21 cellular contexts compared by ENCODE assay signal in genomic region chr5:144198386-144198785, GRCh38. TPM values are rescaled to one million over a fixed set of nuclear protein-coding genes. Genes with fewer than 3 reads are reported as not detected.
DNase-seq lines count a peak whose midpoint lies in the region; ATAC-seq, FAIRE-seq and TF ChIP-seq lines count a peak whose summit lies in the region.
"Had no signal": no experiment of that assay in that cellular context is flagged by ENCODE, and none has a peak within 500 bp of the region (broad histone marks: within the 10 kb centered on the region; RNA-seq: fewer than 3 reads in every experiment).

No MANE protein-coding gene starts in this region.

- no peaks in the 10 kb centered on the region for H3K9me1 ChIP-seq in endothelial cell of umbilical vein (replicated peaks; ENCODE audit: control insufficient read depth, extremely low read depth, insufficient read depth, low read length)

- CTCF ChIA-PET in endothelial cell of umbilical vein (lab: Charles Lee), result interaction anchor here (0.9 kb wide), 1 partner anchor 1039 kb away, joined by 3 read pairs; no protein-coding TSS in a partner anchor

- POLR2A ChIA-PET in endothelial cell of umbilical vein (lab: Charles Lee), result no interaction called here

- TF ChIP-seq POLR2A in endothelial cell of umbilical vein (IDR thresholded peaks at IDR 0.05; ENCODE audit: low read depth, low read length), result no peak

- H3K9me2 ChIP-seq in neural cell (ENCODE audit: insufficient read depth, low read length), result no peaks in the 10 kb centered on the region

- BruUV-seq in endothelial cell of umbilical vein (replicated peaks; lab: Mats Ljungman, UMichigan), result no TSS peak

- no peak overlapping the region for H3K4me3 ChIP-seq in endothelial cell of umbilical vein (replicated peaks in 1 of 3; ENCODE audit: insufficient read depth in 1 of 3, low read depth in 1 of 3, low read length in 3 of 3)
- H3K4me3 ChIP-seq in neural cell (ENCODE audit: low read length), result no peak overlapping the region
- H3K4me3 ChIP-seq: skin epidermis, upper lobe of right lung had no signal

- H3K9ac ChIP-seq in endothelial cell of umbilical vein (replicated peaks; ENCODE audit: extremely low read depth, insufficient read depth, low read length) (no peak overlapping the region), neural cell (ENCODE audit: low read length) (no peak overlapping the region)

- DNase-seq in EL (peak; percentile 50), NCI-H460 (ENCODE audit: extremely low read depth, low read depth) (peak; percentile 92), endothelial cell of umbilical vein (ENCODE audit: low read depth, low spot score) (peak; percentile 14), SHP77 treated with DMSO at 0.1 percent for 48 hours (lab: John Stamatoyannopoulos, UW) (no peak), T-helper 1 cell (no peak), NCI-H1417 treated with DMSO at 0.1 percent for 48 hours (lab: John Stamatoyannopoulos, UW) (no peak)
- DNase-seq: C1 segment of cervical spinal cord; caudate nucleus; head of caudate nucleus; islet precursor cell; Kasumi-1; midbrain; NCI-H1694; NCI-H526 treated with DMSO at 0.1 percent for 48 hours; nucleus accumbens; stimulated activated naive CD4-positive, alpha-beta T cell; upper lobe of right lung had no signal

- FAIRE-seq in endothelial cell of umbilical vein (lab: Jason Lieb, UNC), result peak; percentile 62

- intact Hi-C loops in endothelial cell of umbilical vein (cut with micrococcal nuclease), result loop anchor here (10.0 kb wide), 2 partner anchors 1074 to 1484 kb away; no protein-coding TSS in a partner anchor

- no peak for ATAC-seq in GM21367 (IDR thresholded peaks at IDR 0.05; ENCODE audit: unreplicated experiment)
- ATAC-seq: upper lobe of right lung had no signal

- no peak for TF ChIP-seq RAD21 in neural cell (conservative IDR thresholded peaks at IDR 0.05)

- H2AFZ ChIP-seq in endothelial cell of umbilical vein (ENCODE audit: low read depth, low read length) (peak overlapping the region; percentile 69), neural cell (ENCODE audit: low read depth, low read length) (no peak overlapping the region)

- H4K20me1 ChIP-seq in endothelial cell of umbilical vein (replicated peaks; ENCODE audit: control insufficient read depth, extremely low read depth, insufficient read depth, low read length), result no peaks in the 10 kb centered on the region
- no peaks in the 10 kb centered on the region for H4K20me1 ChIP-seq in neural cell (ENCODE audit: insufficient read depth)

- TF ChIP-seq CTCF in endothelial cell of umbilical vein (IDR thresholded peaks at IDR 0.05; ENCODE audit: extremely low read depth in 1 of 2, insufficient read depth in 1 of 2, low read depth in 1 of 2, low read length in 2 of 2) (no peak), neural cell (IDR thresholded peaks at IDR 0.05; ENCODE audit: poor library complexity, severe bottlenecking) (no peak)

- peak overlapping the region; percentile 3 for H3K27ac ChIP-seq in endothelial cell of umbilical vein (ENCODE audit: insufficient read depth, low read depth, low read length)
- no peak overlapping the region for H3K27ac ChIP-seq in neural cell (ENCODE audit: low read length)
- H3K27ac ChIP-seq: skin epidermis, upper lobe of right lung had no signal

- no peak overlapping the region for H3K4me2 ChIP-seq in endothelial cell of umbilical vein (ENCODE audit: insufficient read depth, low read length)
- no peak overlapping the region for H3K4me2 ChIP-seq in neural cell (ENCODE audit: low read length)

- dilution Hi-C loops in endothelial cell of umbilical vein (cut with MboI; ENCODE audit: extremely low pct_ligation_motif_present, low sequenced_read_pairs), result no loop called here

- H3K79me2 ChIP-seq in endothelial cell of umbilical vein (ENCODE audit: control insufficient read depth, insufficient read depth, low read length), result no peaks in the 10 kb centered on the region
- H3K79me2 ChIP-seq in neural cell (replicated peaks; ENCODE audit: insufficient read depth, low read length), result no peaks in the 10 kb centered on the region

- peaks cover 14% of the 10 kb centered on the region for H3K4me1 ChIP-seq in endothelial cell of umbilical vein (ENCODE audit: control insufficient read depth, extremely low read depth, insufficient read depth, low read length)
- H3K4me1 ChIP-seq: upper lobe of right lung had no signal

- no peak for TF ChIP-seq EP300 in neural cell (conservative IDR thresholded peaks at IDR 0.05; ENCODE audit: poor library complexity, severe bottlenecking)

- H3K36me3 ChIP-seq in endothelial cell of umbilical vein (ENCODE audit: control insufficient read depth in 2 of 2, extremely low read depth in 1 of 2, insufficient read depth in 2 of 2, low read length in 2 of 2), result no peaks in the 10 kb centered on the region
- H3K36me3 ChIP-seq in neural cell (ENCODE audit: insufficient read depth, low read length), result no peaks in the 10 kb centered on the region
- H3K36me3 ChIP-seq: upper lobe of right lung had no signal

- H3F3A ChIP-seq in neural cell (ENCODE audit: insufficient read depth, low read length, poor library complexity, severe bottlenecking), result no peaks in the 10 kb centered on the region

- H3K27me3 ChIP-seq in endothelial cell of umbilical vein (ENCODE audit: control insufficient read depth in 2 of 2, insufficient read depth in 2 of 2, low read length in 2 of 2) (no peaks in the 10 kb centered on the region), neural cell (ENCODE audit: insufficient read depth, low read depth, low read length) (no peaks in the 10 kb centered on the region)
- H3K27me3 ChIP-seq: upper lobe of right lung had no signal

- H3K9me3 ChIP-seq in endothelial cell of umbilical vein (replicated peaks; ENCODE audit: control insufficient read depth, insufficient read depth, low read length), result no peaks in the 10 kb centered on the region
- no peaks in the 10 kb centered on the region for H3K9me3 ChIP-seq in neural cell (ENCODE audit: low read length)
- H3K9me3 ChIP-seq: upper lobe of right lung had no signal

TF ChIP-seq in endothelial cell of umbilical vein, 7 proteins besides CTCF, POLR2A, EP300 and RAD21:
- TF ChIP-seq GATA2 (IDR thresholded peaks at IDR 0.05; ENCODE audit: insufficient read depth, insufficient read length, low read depth, low read length), result no peak

TF ChIP-seq in neural cell, 6 proteins besides CTCF, POLR2A, EP300 and RAD21 (continues in another document):
- TF ChIP-seq POLR2AphosphoS5 (IDR thresholded peaks at IDR 0.05) (peak; percentile 43), REST (IDR thresholded peaks at IDR 0.05; ENCODE audit: borderline replicate concordance) (no peak), TAF1 (IDR thresholded peaks at IDR 0.05; ENCODE audit: low read depth) (no peak), SMC3 (conservative IDR thresholded peaks at IDR 0.05; ENCODE audit: poor library complexity) (no peak), MXI1 (conservative IDR thresholded peaks at IDR 0.05; ENCODE audit: poor library complexity, severe bottlenecking) (no peak)

RNA-seq across cellular contexts. Expression of gene KCTD16, which starts 27.7 kb away (rescaled TPM):
- 2.0 and 2.8 TPM in 2 replicates for total RNA-seq in NCI-H460 (2014; rRNA removed; shearing (Covaris generic))
- 2.0 and 2.2 TPM in 2 replicates for polyA plus RNA-seq in NCI-H460 (2014; cell fraction: nucleus; rRNA removed)
- 0.30 and 0.49 TPM in 2 replicates for total RNA-seq in endothelial cell of umbilical vein
- polyA plus RNA-seq in endothelial cell of umbilical vein, result 0.13 and 0.21 TPM in 2 replicates
- 0.14 and 0.25 TPM in 2 replicates for polyA plus RNA-seq in endothelial cell of umbilical vein (2011; cell fraction: cytosol; rRNA removed)
- 0.55 and 0.76 TPM in 2 replicates for polyA plus RNA-seq in endothelial cell of umbilical vein (2011; cell fraction: nucleus; rRNA removed)
- polyA plus RNA-seq in endothelial cell of umbilical vein (2012), result 0.52 and 0.83 TPM in 2 replicates
- polyA minus RNA-seq in endothelial cell of umbilical vein, result 1.3 and 2.0 TPM in 2 replicates
- polyA minus RNA-seq in endothelial cell of umbilical vein (2011; cell fraction: cytosol; rRNA and poly(A)+ RNA removed), result not detected
- 3.7 and 4.2 TPM in 2 replicates for polyA minus RNA-seq in endothelial cell of umbilical vein (2011; cell fraction: nucleus; rRNA and poly(A)+ RNA removed)
- polyA plus RNA-seq in neural cell, result 7.1 and 7.2 TPM in 2 replicates
- 34.1 and 43.2 TPM in 2 replicates for polyA minus RNA-seq in neural cell
- total RNA-seq: G401 had no signal

RNA-seq across cellular contexts. Expression of gene YIPF5, which starts 27.9 kb away (rescaled TPM):
- 43.2 and 46.3 TPM in 2 replicates for total RNA-seq in NCI-H460 (2014; rRNA removed; shearing (Covaris generic))
- 26.3 and 29.6 TPM in 2 replicates for polyA plus RNA-seq in NCI-H460 (2014; cell fraction: nucleus; rRNA removed)
- 73.7 and 90.0 TPM in 2 replicates for total RNA-seq in endothelial cell of umbilical vein
- polyA plus RNA-seq in endothelial cell of umbilical vein (78.7 and 82.7 TPM in 2 replicates), neural cell (59.6 and 61.6 TPM in 2 replicates)
- polyA plus RNA-seq in endothelial cell of umbilical vein (2011; cell fraction: cytosol; rRNA removed), result 66.0 and 69.5 TPM in 2 replicates
- polyA plus RNA-seq in endothelial cell of umbilical vein (2011; cell fraction: nucleus; rRNA removed), result 42.0 and 58.0 TPM in 2 replicates
- polyA plus RNA-seq in endothelial cell of umbilical vein (2012), result 106 and 124 TPM in 2 replicates
- polyA minus RNA-seq in endothelial cell of umbilical vein (136 and 172 TPM in 2 replicates), neural cell (97.1 and 104 TPM in 2 replicates)
- 24.1 TPM for polyA minus RNA-seq in endothelial cell of umbilical vein (2011; cell fraction: cytosol; rRNA and poly(A)+ RNA removed)
- polyA minus RNA-seq in endothelial cell of umbilical vein (2011; cell fraction: nucleus; rRNA and poly(A)+ RNA removed), result 56.3 and 60.3 TPM in 2 replicates

Comparison
In these comparisons a context has a peak if more than half of its experiments do, and no peak if none do; other contexts are left out.
1. DNase-seq: peak in EL (single experiment), NCI-H460 (single experiment) and endothelial cell of umbilical vein (single experiment); none in SHP77 treated with DMSO at 0.1 percent for 48 hours (single experiment), T-helper 1 cell (0 of 5) and NCI-H1417 treated with DMSO at 0.1 percent for 48 hours (single experiment).